Comparison of ENCODE assay signal across 9 cellular contexts in the genomic region with DNA sequence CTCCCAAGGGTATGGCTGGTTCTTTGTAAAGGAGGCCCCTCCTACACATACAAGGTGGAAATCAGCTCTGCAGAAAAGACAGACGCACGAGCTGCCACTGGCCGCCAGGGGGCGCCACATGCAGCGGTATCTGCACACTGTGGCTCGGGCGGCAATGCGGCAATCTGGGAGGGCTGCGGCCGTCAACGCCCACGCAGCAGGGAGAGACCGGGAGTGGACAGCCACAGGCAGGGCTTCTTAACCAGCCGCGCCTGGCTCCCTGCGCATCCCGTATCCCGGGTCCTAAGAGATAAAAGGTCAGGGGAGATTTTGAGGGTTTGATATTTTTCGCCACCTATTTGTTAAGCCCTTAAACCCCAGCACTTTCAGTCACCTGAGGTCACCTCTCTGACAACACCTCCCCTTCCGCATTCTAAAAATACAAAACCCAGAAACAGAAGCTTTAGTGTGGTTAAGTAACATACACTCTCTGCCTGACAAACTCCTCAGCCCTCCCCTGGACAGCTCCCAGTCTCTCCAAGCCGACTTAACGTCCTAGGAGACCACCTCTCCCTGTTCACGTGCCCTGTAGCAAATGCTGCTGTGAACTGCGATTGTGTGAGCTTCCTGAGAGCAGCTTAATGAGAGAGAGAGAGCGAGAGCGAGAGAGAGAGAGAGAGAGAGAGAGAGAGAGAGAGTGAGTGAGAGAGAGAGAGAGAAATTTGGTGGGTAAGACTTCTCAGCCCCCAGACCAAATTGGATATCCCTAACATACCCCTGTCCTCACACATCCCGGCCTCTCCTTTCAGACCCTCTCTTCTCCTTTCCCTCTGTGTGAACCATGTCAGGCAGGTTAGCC. TPM values are rescaled to one million over a fixed set of nuclear protein-coding genes. Genes with fewer than 3 reads are reported as not detected.
A peak's percentile ranks its signal among the peaks of the same experiment; 100 is the strongest.
DNase-seq lines count a peak whose midpoint lies in the region; ATAC-seq, FAIRE-seq and TF ChIP-seq lines count a peak whose summit lies in the region.
"Had no signal": no experiment of that assay in that cellular context is flagged by ENCODE, and none has a peak within 500 bp of the region (broad histone marks: within the 10 kb centered on the region; RNA-seq: fewer than 3 reads in every experiment).

No MANE protein-coding gene starts in this region.

- no peaks in the 10 kb centered on the region for H3K9me3 ChIP-seq in HepG2 (ENCODE audit: low read length)

- H3K27me3 ChIP-seq in HepG2 (ENCODE audit: control insufficient read depth in 1 of 2, insufficient read depth in 2 of 2, low read length in 2 of 2): peaks cover 0 to 17% of the 10 kb centered on the region in 2 experiments; a peak in 3 of 5 replicates

- POLR2A ChIA-PET in HepG2 (lab: Yijun Ruan, JAX): no interaction called here

- H3K4me1 ChIP-seq in HepG2 (ENCODE audit: insufficient read depth, low read length): no peaks in the 10 kb centered on the region

- no peak overlapping the region for H3K27ac ChIP-seq in C4-2B
- H3K27ac ChIP-seq in HepG2 (ENCODE audit: extremely low read length, insufficient read depth, low read length): no peak overlapping the region

- in situ Hi-C loops in HepG2 (cut with HindIII; ENCODE audit: extremely low pct_ligation_motif_present, low pct_unique_long_range_greater_than_20kb): no loop called here

- peak; percentile 84 for ATAC-seq in HG03439 (IDR thresholded peaks at IDR 0.05; ENCODE audit: unreplicated experiment)
- peak; percentile 94 for ATAC-seq in HepG2

- WGBS in HepG2 (ENCODE audit: low lambda C conversion rate): 6% methylated on average over 15 of the region's 27 CpGs

- BruUV-seq in HepG2 (replicated peaks; lab: Mats Ljungman, UMichigan): no TSS peak

- TF ChIP-seq CTCF in C4-2B (conservative IDR thresholded peaks at IDR 0.05) (peak; percentile 99), HepG2 (CRISPR knock-in tag; IDR thresholded peaks at IDR 0.05) (peak; percentile 89)

- no peaks in the 10 kb centered on the region for H3K79me2 ChIP-seq in HepG2 (ENCODE audit: insufficient read depth, low read length)

- no peak for FAIRE-seq in HepG2 (lab: Jason Lieb, UNC)
- FAIRE-seq: colon had no signal

- TF ChIP-seq RAD21 in HepG2 (CRISPR knock-in tag; IDR thresholded peaks at IDR 0.05): peak; percentile 45; the same call in 1 of the 2 replicates

- H3K4me3 ChIP-seq in HepG2 (replicated peaks in 1 of 3; ENCODE audit: insufficient read depth in 1 of 3, low read depth in 2 of 3, low read length in 3 of 3): no peak overlapping the region

- no peak for TF ChIP-seq POLR2A in HepG2 (IDR thresholded peaks at IDR 0.05; ENCODE audit: insufficient read depth in 1 of 2, low read depth in 2 of 2, low read length in 2 of 2)

- H3K4me2 ChIP-seq in HepG2 (ENCODE audit: low read depth, low read length): no peak overlapping the region

- TF ChIP-seq EP300 in HepG2 (IDR thresholded peaks at IDR 0.05; ENCODE audit: low read depth in 2 of 2, low read length in 2 of 2) (no peak), HepG2 (CRISPR knock-in tag; IDR thresholded peaks at IDR 0.05; ENCODE audit: borderline replicate concordance) (no peak)

- intact Hi-C loops in HepG2 (cut with micrococcal nuclease; ENCODE audit: unreplicated experiment): loop anchor here (5.0 to 10.0 kb wide), 2 partner anchors 95 to 163 kb away; no protein-coding TSS in a partner anchor

- CTCF ChIA-PET in HepG2 (lab: Yijun Ruan, JAX; ENCODE audit: low intra/inter-chr PET ratio, low total read pairs): interaction anchor here (0.7 to 2.0 kb wide), 3 partner anchors 64 to 163 kb away, joined by 3 to 6 read pairs (median 4); no protein-coding TSS in a partner anchor

- peak; percentile 72 for DNase-seq in GM19240 (ENCODE audit: insufficient read length, low spot score)
- peak; percentile 61 to 82 for DNase-seq in NCI-H524 (lab: John Stamatoyannopoulos, UW)
- DNase-seq in activated CD4-positive, alpha-beta T cell treated with anti-CD3 and anti-CD28 coated beads, Interleukin-2, amount 50 U/mL, for 1 hour: peak; percentile 90
- DNase-seq in dedifferentiated amniotic fluid mesenchymal stem cell (ENCODE audit: extremely low spot score): peak; percentile 40
- peak; percentile 54 for DNase-seq in HepG2 (ENCODE audit: low spot score)
- peak; percentile 75 to 84 (median 79) for DNase-seq in stimulated activated CD4-positive, alpha-beta T cell treated with anti-CD3 and anti-CD28 coated beads, TNF-alpha, amount 100 ng/mL, for 4 hours (ENCODE audit: low read depth in 3 of 3)

- no peak overlapping the region for H2AFZ ChIP-seq in HepG2 (ENCODE audit: low read length)

- no peak overlapping the region for H3K9ac ChIP-seq in HepG2 (ENCODE audit: insufficient read depth, low read depth, low read length)

- no peaks in the 10 kb centered on the region for H3K36me3 ChIP-seq in HepG2 (replicated peaks in 1 of 2; ENCODE audit: control insufficient read depth in 1 of 2, insufficient read depth in 2 of 2, low read length in 2 of 2)

- no peaks in the 10 kb centered on the region; the same call in 1 of the 2 replicates for H4K20me1 ChIP-seq in HepG2 (ENCODE audit: insufficient read depth, low read length)

TF ChIP-seq in HepG2, 621 proteins besides CTCF, POLR2A, EP300 and RAD21 (continues in another document):
- peak; percentile 41; the same call in 1 of the 2 replicates for TF ChIP-seq GABPB1 (CRISPR knock-in tag; IDR thresholded peaks at IDR 0.05)
- TF ChIP-seq MAF1 (CRISPR knock-in tag; IDR thresholded peaks at IDR 0.05; ENCODE audit: borderline replicate concordance): no peak
- TF ChIP-seq, protein P1, sequence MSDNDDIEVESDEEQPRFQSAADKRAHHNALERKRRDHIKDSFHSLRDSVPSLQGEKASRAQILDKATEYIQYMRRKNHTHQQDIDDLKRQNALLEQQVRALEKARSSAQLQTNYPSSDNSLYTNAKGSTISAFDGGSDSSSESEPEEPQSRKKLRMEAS (IDR thresholded peaks at IDR 0.05): peak; percentile 26; the same call in 1 of the 2 replicates
- TF ChIP-seq MTA1 (CRISPR knock-in tag; IDR thresholded peaks at IDR 0.05; ENCODE audit: borderline replicate concordance): no peak
- TF ChIP-seq NRL (CRISPR knock-in tag; IDR thresholded peaks at IDR 0.05; ENCODE audit: borderline replicate concordance): no peak
- peak; percentile 66 for TF ChIP-seq STAG1 (CRISPR knock-in tag; IDR thresholded peaks at IDR 0.05)
- 0 out of 2 replicates have a peak, but pooled peaks have one; percentile 18 for TF ChIP-seq SMC3 (IDR thresholded peaks at IDR 0.05; ENCODE audit: low read length)
- no peak for TF ChIP-seq ZNF350 (CRISPR knock-in tag; IDR thresholded peaks at IDR 0.05; ENCODE audit: borderline replicate concordance, low read depth)

RNA-seq across cellular contexts. Expression of a gene that starts 13.5 kb away (rescaled TPM):
- total RNA-seq in HepG2 (2016; rRNA removed; fragmentation: Illumina TruSeq; extraction: Trizol): not detected in 2 replicates
- not detected in 2 replicates for total RNA-seq in HepG2 (2016; cell fraction: cytosol; rRNA removed; fragmentation: Illumina TruSeq; extraction: Trizol; ENCODE audit: low read depth)
- not detected in 2 replicates for total RNA-seq in HepG2 (2016; cell fraction: insoluble cytoplasmic fraction; rRNA removed; fragmentation: Illumina TruSeq; extraction: Trizol)
- not detected in 2 replicates for total RNA-seq in HepG2 (2016; cell fraction: membrane; rRNA removed; fragmentation: Illumina TruSeq; extraction: Trizol)
- total RNA-seq in HepG2 (2016; cell fraction: nucleus; rRNA removed; fragmentation: Illumina TruSeq; extraction: Trizol): not detected in 2 replicates
- polyA plus RNA-seq in HepG2 (2011; rRNA removed): not detected in 2 replicates
- polyA plus RNA-seq in HepG2 (2011; cell fraction: cytosol; rRNA removed): not detected in 2 replicates
- not detected in 2 replicates for polyA plus RNA-seq in HepG2 (2011; cell fraction: nucleus; rRNA removed)
- polyA plus RNA-seq in HepG2 (2012): not detected in 2 replicates
- not detected in 2 replicates for polyA plus RNA-seq in HepG2 (2016; cell fraction: cytosol; fragmentation: Illumina TruSeq; extraction: Trizol; ENCODE audit: low read depth)
- not detected in 2 replicates for polyA plus RNA-seq in HepG2 (2016; cell fraction: insoluble cytoplasmic fraction; fragmentation: Illumina TruSeq; extraction: Trizol; ENCODE audit: low read depth)
- not detected in 2 replicates for polyA plus RNA-seq in HepG2 (2016; cell fraction: membrane; fragmentation: Illumina TruSeq; extraction: Trizol; ENCODE audit: low read depth)
- not detected in 2 replicates for polyA plus RNA-seq in HepG2 (2016; cell fraction: nucleus; fragmentation: Illumina TruSeq; extraction: Trizol; ENCODE audit: insufficient read depth, low read depth)
- polyA minus RNA-seq in HepG2 (2011; rRNA and poly(A)+ RNA removed; ENCODE audit: low replicate concordance): not detected in 2 replicates
- polyA minus RNA-seq in HepG2 (2011; cell fraction: cytosol; rRNA and poly(A)+ RNA removed): not detected in 2 replicates
- not detected in 2 replicates for polyA minus RNA-seq in HepG2 (2011; cell fraction: nucleus; rRNA and poly(A)+ RNA removed)

RNA-seq across cellular contexts. Expression of a gene that starts 55.1 kb away (rescaled TPM):
- not detected in 2 replicates for total RNA-seq in HepG2 (2016; rRNA removed; fragmentation: Illumina TruSeq; extraction: Trizol)
- not detected in 2 replicates for total RNA-seq in HepG2 (2016; cell fraction: cytosol; rRNA removed; fragmentation: Illumina TruSeq; extraction: Trizol; ENCODE audit: low read depth)
- total RNA-seq in HepG2 (2016; cell fraction: insoluble cytoplasmic fraction; rRNA removed; fragmentation: Illumina TruSeq; extraction: Trizol): not detected in 2 replicates
- not detected in 2 replicates for total RNA-seq in HepG2 (2016; cell fraction: membrane; rRNA removed; fragmentation: Illumina TruSeq; extraction: Trizol)
- not detected in 2 replicates for total RNA-seq in HepG2 (2016; cell fraction: nucleus; rRNA removed; fragmentation: Illumina TruSeq; extraction: Trizol)
- not detected in 2 replicates for polyA plus RNA-seq in HepG2 (2011; rRNA removed)
- not detected in 2 replicates for polyA plus RNA-seq in HepG2 (2011; cell fraction: cytosol; rRNA removed)
- not detected in 2 replicates for polyA plus RNA-seq in HepG2 (2011; cell fraction: nucleus; rRNA removed)
- not detected in 2 replicates for polyA plus RNA-seq in HepG2 (2012)
- polyA plus RNA-seq in HepG2 (2016; cell fraction: cytosol; fragmentation: Illumina TruSeq; extraction: Trizol; ENCODE audit: low read depth): not detected in 2 replicates
- not detected in 2 replicates for polyA plus RNA-seq in HepG2 (2016; cell fraction: insoluble cytoplasmic fraction; fragmentation: Illumina TruSeq; extraction: Trizol; ENCODE audit: low read depth)
- not detected in 2 replicates for polyA plus RNA-seq in HepG2 (2016; cell fraction: membrane; fragmentation: Illumina TruSeq; extraction: Trizol; ENCODE audit: low read depth)
- polyA plus RNA-seq in HepG2 (2016; cell fraction: nucleus; fragmentation: Illumina TruSeq; extraction: Trizol; ENCODE audit: insufficient read depth, low read depth): not detected in 2 replicates
- not detected in 2 replicates for polyA minus RNA-seq in HepG2 (2011; rRNA and poly(A)+ RNA removed; ENCODE audit: low replicate concordance)
- not detected in 2 replicates for polyA minus RNA-seq in HepG2 (2011; cell fraction: cytosol; rRNA and poly(A)+ RNA removed)
- not detected in 2 replicates for polyA minus RNA-seq in HepG2 (2011; cell fraction: nucleus; rRNA and poly(A)+ RNA removed)

Comparison
In these comparisons a context has a peak if more than half of its experiments do, and no peak if none do; other contexts are left out.
1. DNase-seq: peak in every context shown above with its lines; median percentile 90 in activated CD4-positive, alpha-beta T cell treated with anti-CD3 and anti-CD28 coated beads, Interleukin-2, amount 50 U/mL, for 1 hour; 79 in stimulated activated CD4-positive, alpha-beta T cell treated with anti-CD3 and anti-CD28 coated beads, TNF-alpha, amount 100 ng/mL, for 4 hours; 72 in GM19240; 72 in NCI-H524; 54 in HepG2; 40 in dedifferentiated amniotic fluid mesenchymal stem cell.